In the genomic region with DNA sequence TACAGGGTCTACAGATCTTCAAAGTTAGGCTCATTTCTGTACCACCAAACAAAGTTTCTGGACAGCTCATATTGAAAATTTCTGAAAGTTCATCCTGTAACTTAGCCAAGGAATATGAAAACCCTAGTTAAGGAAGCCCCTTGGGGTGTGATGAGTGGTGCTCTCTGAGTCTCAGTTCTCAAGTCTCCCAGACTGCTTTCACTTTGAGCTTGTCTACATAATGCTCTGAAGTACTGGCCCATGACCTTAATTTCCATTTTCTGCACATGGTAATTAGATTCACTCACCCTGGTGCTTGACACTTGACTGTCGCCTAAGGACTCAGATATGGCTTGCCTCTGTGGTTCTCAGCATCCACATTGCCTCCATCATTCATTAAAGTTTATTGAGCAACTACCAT, we compare ENCODE assay signal across 16 cellular contexts. TPM values are rescaled to one million over a fixed set of nuclear protein-coding genes. Genes with fewer than 3 reads are reported as not detected.
DNase-seq lines count a peak whose midpoint lies in the region; ATAC-seq and TF ChIP-seq lines count a peak whose summit lies in the region.
"Had no signal": no experiment of that assay in that cellular context is flagged by ENCODE, and none has a peak within 500 bp of the region (broad histone marks: within the 10 kb centered on the region; RNA-seq: fewer than 3 reads in every experiment).

No MANE protein-coding gene starts in this region.

- no peaks in the 10 kb centered on the region for H3K4me1 ChIP-seq in tibial artery
- H3K4me1 ChIP-seq: BLaER1, body of pancreas had no signal

- DNase-seq in NAMALWA (ENCODE audit: low spot score) (peak; percentile 8), type B pancreatic cell (ENCODE audit: extremely low spot score, unreplicated experiment) (no peak), MV-4-11 (lab: John Stamatoyannopoulos, UW) (no peak), tibial artery (no peak), ACHN (no peak)
- DNase-seq: activated gamma-delta T cell treated with Interleukin-2 at 50 U/mL for 16 hours, body of pancreas, DMS79, immature natural killer cell, NCI-H2171 had no signal

- no peak overlapping the region for H3K4me3 ChIP-seq in tibial artery
- H3K4me3 ChIP-seq: BLaER1, body of pancreas, smooth muscle cell had no signal

- H3K36me3 Mint-ChIP-seq in type B pancreatic cell, result no peaks in the 10 kb centered on the region
- H3K36me3 Mint-ChIP-seq: immature natural killer cell, mesothelial cell of epicardium had no signal

- H3K4me1 Mint-ChIP-seq in type B pancreatic cell (ENCODE audit: unreplicated experiment), result no peaks in the 10 kb centered on the region
- H3K4me1 Mint-ChIP-seq: immature natural killer cell, mesothelial cell of epicardium had no signal

- H3K36me3 ChIP-seq in tibial artery, result no peaks in the 10 kb centered on the region
- H3K36me3 ChIP-seq: BLaER1 had no signal

- TF ChIP-seq CTCF in type B pancreatic cell (conservative IDR thresholded peaks at IDR 0.05) (no peak), tibial artery (IDR thresholded peaks at IDR 0.05) (no peak)

- H3K4me3 Mint-ChIP-seq in type B pancreatic cell, result no peak overlapping the region
- H3K4me3 Mint-ChIP-seq: immature natural killer cell, mesothelial cell of epicardium had no signal

- no peaks in the 10 kb centered on the region for H3K9me3 Mint-ChIP-seq in type B pancreatic cell
- H3K9me3 Mint-ChIP-seq: mesothelial cell of epicardium had no signal

- no peaks in the 10 kb centered on the region for H3K27me3 Mint-ChIP-seq in type B pancreatic cell

- H3K27ac Mint-ChIP-seq in type B pancreatic cell, result no peak overlapping the region
- H3K27ac Mint-ChIP-seq: immature natural killer cell, mesothelial cell of epicardium had no signal

- peaks cover 0 to 2% of the 10 kb centered on the region in 2 donors for H3K27me3 ChIP-seq in tibial artery
- H3K27me3 ChIP-seq: BLaER1, body of pancreas had no signal

- H3K27ac ChIP-seq in tibial artery, result no peak overlapping the region
- H3K27ac ChIP-seq: BLaER1, body of pancreas had no signal

- H3K9me3 ChIP-seq in tibial artery, result no peaks in the 10 kb centered on the region
- H3K9me3 ChIP-seq: BLaER1, body of pancreas had no signal

- in situ Hi-C loops in ACHN (cut with HindIII; ENCODE audit: low pct_ligation_motif_present, low pct_unique_long_range_greater_than_20kb, low sequenced_read_pairs), result no loop called here

- ATAC-seq in GM19025 (IDR thresholded peaks at IDR 0.05; ENCODE audit: low read depth, unreplicated experiment), result peak; percentile 84
- peak; percentile 66 for ATAC-seq in GM21723 (IDR thresholded peaks at IDR 0.05; ENCODE audit: unreplicated experiment)
- peak; percentile 71 for ATAC-seq in HG03066 (IDR thresholded peaks at IDR 0.05; ENCODE audit: low read depth, unreplicated experiment)
- ATAC-seq: body of pancreas had no signal

- intact Hi-C loops in tibial artery (cut with DNase I; ENCODE audit: low total_unique reads), result no loop called here

RNA-seq across cellular contexts. Expression of gene SATB2, which starts 51.7 kb away (rescaled TPM):
- total RNA-seq in type B pancreatic cell (ENCODE audit: low replicate concordance), result 3.2 and 19.1 TPM in 2 replicates
